ENCODE assay signal across 2 cellular contexts in the genomic region with DNA sequence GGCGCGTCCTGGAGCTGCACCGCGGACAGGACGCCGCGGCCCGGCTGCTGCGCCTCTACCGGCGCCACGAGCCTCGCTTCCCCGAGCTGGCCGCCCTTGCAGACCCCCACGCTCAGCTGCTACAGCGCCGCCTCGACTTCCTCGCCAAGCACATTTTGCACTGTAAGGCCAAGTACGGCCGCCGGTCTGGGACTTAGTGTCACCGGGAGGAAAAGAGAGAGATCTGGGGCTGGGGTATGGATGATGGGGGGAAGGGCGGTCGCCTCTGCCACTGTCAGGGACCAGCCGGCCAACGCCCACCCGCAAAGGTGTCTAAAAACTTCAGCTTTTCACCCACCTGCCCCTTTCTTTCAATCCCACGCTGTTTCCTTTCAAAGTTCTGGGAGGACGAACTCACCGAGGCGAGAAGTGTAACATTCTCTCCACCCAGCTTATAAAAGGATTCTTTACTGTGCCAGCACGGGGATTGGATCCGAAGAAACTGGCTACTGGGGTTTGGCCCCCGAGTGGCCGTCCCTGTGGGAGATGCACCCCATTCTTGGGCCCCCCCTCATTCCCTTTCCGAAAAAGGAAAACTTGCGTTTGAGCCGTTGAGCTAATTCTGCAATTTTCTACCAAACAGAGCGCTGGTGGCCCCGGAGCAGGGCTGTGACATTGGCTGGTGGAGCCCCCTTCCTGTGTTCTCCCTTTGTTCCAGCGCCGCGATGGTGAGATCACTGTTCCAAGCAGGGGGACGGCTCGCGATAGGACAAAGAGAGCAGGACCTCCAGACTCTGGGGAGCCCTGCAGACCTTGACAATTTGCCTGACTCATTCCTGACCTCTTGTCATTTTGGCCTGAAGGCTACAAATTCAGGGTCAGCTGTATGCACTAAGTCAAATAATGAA.
A peak's percentile ranks its signal among the peaks of the same experiment; 100 is the strongest.
TF ChIP-seq lines count a peak whose summit lies in the region.

No MANE protein-coding gene starts in this region.

TF ChIP-seq in A549, 52 proteins besides CTCF, POLR2A, EP300 and RAD21:
- TF ChIP-seq SMC3 (IDR thresholded peaks at IDR 0.05), result 0 out of 3 replicates have a peak, but pooled peaks have one; percentile 1
- TF ChIP-seq, protein P1, sequence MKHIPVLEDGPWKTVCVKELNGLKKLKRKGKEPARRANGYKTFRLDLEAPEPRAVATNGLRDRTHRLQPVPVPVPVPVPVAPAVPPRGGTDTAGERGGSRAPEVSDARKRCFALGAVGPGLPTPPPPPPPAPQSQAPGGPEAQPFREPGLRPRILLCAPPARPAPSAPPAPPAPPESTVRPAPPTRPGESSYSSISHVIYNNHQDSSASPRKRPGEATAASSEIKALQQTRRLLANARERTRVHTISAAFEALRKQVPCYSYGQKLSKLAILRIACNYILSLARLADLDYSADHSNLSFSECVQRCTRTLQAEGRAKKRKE (CRISPR knock-in tag; IDR thresholded peaks at IDR 0.05; ENCODE audit: low read depth), result no peak

TF ChIP-seq in IMR-90, 13 proteins besides CTCF, POLR2A, EP300 and RAD21:
- TF ChIP-seq CHD1 (IDR thresholded peaks at IDR 0.05; ENCODE audit: low read depth, low read length), result no peak
- no peak for TF ChIP-seq MAZ (IDR thresholded peaks at IDR 0.05; ENCODE audit: borderline replicate concordance, low read depth, low read length)
- TF ChIP-seq FOS (IDR thresholded peaks at IDR 0.05; ENCODE audit: low read depth, low read length), result no peak
- TF ChIP-seq, protein P2, sequence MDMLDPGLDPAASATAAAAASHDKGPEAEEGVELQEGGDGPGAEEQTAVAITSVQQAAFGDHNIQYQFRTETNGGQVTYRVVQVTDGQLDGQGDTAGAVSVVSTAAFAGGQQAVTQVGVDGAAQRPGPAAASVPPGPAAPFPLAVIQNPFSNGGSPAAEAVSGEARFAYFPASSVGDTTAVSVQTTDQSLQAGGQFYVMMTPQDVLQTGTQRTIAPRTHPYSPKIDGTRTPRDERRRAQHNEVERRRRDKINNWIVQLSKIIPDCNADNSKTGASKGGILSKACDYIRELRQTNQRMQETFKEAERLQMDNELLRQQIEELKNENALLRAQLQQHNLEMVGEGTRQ (IDR thresholded peaks at IDR 0.05; ENCODE audit: low read depth, low read length), result no peak
- TF ChIP-seq BHLHE40 (IDR thresholded peaks at IDR 0.05; ENCODE audit: low read depth, low read length), result no peak
- TF ChIP-seq RFX5 (IDR thresholded peaks at IDR 0.05; ENCODE audit: low read depth, low read length), result no peak
- no peak for TF ChIP-seq MXI1 (IDR thresholded peaks at IDR 0.05; ENCODE audit: borderline replicate concordance, low read depth, low read length)
- TF ChIP-seq, protein P3, sequence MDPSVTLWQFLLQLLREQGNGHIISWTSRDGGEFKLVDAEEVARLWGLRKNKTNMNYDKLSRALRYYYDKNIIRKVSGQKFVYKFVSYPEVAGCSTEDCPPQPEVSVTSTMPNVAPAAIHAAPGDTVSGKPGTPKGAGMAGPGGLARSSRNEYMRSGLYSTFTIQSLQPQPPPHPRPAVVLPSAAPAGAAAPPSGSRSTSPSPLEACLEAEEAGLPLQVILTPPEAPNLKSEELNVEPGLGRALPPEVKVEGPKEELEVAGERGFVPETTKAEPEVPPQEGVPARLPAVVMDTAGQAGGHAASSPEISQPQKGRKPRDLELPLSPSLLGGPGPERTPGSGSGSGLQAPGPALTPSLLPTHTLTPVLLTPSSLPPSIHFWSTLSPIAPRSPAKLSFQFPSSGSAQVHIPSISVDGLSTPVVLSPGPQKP (IDR thresholded peaks at IDR 0.05; ENCODE audit: borderline replicate concordance, low read depth, low read length), result no peak
- no peak for TF ChIP-seq NFE2L2 (IDR thresholded peaks at IDR 0.05; ENCODE audit: low read depth, low read length)
